ENCODE assay signal across 14 cellular contexts in genomic region chr4:175946472-175947116, GRCh38.
DNase-seq lines count a peak whose midpoint lies in the region; TF ChIP-seq lines count a peak whose summit lies in the region.
"Had no signal": no experiment of that assay in that cellular context is flagged by ENCODE, and none has a peak within 500 bp of the region (broad histone marks: within the 10 kb centered on the region; RNA-seq: fewer than 3 reads in every experiment).

No MANE protein-coding gene starts in this region.

- peak overlapping the region; percentile 24; the same call in 1 of the 2 replicates for H3K27ac ChIP-seq in DOHH2 (ENCODE audit: low read depth, low read length)

- no peaks in the 10 kb centered on the region for H3K27me3 ChIP-seq in DOHH2 (ENCODE audit: control insufficient read depth, low read length)
- H3K27me3 ChIP-seq: heart left ventricle had no signal

- H3K27me3 Mint-ChIP-seq in HFFc6 (ENCODE audit: insufficient read depth): peaks cover 3% of the 10 kb centered on the region
- peaks cover 4% of the 10 kb centered on the region for H3K27me3 Mint-ChIP-seq in activated T-helper 2 cell treated with anti-CD3 and anti-CD28 coated beads, Interferon-gamma antibody, Interleukin-2, Interleukin-4, amounts not matched to agents 10 μg/mL and 5 μg/mL and 100 μg/mL, durations not matched to agents 14 hours and 24 hours and 36 hours (ENCODE audit: low read depth)

- H3K36me3 Mint-ChIP-seq in HFFc6 (ENCODE audit: low read depth): no peaks in the 10 kb centered on the region
- H3K36me3 Mint-ChIP-seq in activated T-helper 2 cell treated with anti-CD3 and anti-CD28 coated beads, Interferon-gamma antibody, Interleukin-2, Interleukin-4, amounts not matched to agents 10 μg/mL and 5 μg/mL and 100 μg/mL, durations not matched to agents 14 hours and 24 hours and 36 hours (ENCODE audit: low read depth): no peaks in the 10 kb centered on the region
- H3K36me3 Mint-ChIP-seq: activated CD4-positive, alpha-beta memory T cell treated with anti-CD3 and anti-CD28 coated beads for 36 hours; activated naive CD4-positive, alpha-beta T cell treated with anti-CD3 and anti-CD28 coated beads, Interleukin-2, amount 50 U/mL, for 72 hours had no signal

- no peaks in the 10 kb centered on the region for H3K9me2 ChIP-seq in DOHH2 (replicated peaks; ENCODE audit: control insufficient read depth, low read length)

- peaks cover 2% of the 10 kb centered on the region; the same call in 1 of the 2 replicates for H3F3A ChIP-seq in DOHH2 (ENCODE audit: control insufficient read depth, insufficient read depth)

- DNase-seq in HFFc6 (no peak), myocyte (ENCODE audit: low read depth) (peak; percentile 92), NCI-H187 (lab: John Stamatoyannopoulos, UW) (no peak), DMS79 treated with DMSO at 0.1 percent for 48 hours (lab: John Stamatoyannopoulos, UW) (no peak), DMS79 (lab: John Stamatoyannopoulos, UW) (no peak)
- no peak for DNase-seq in activated T-helper 2 cell treated with anti-CD3 and anti-CD28 coated beads, Interferon-gamma antibody, Interleukin-2, Interleukin-4, amounts not matched to agents 10 μg/mL and 5 μg/mL and 100 μg/mL, durations not matched to agents 14 hours and 24 hours and 36 hours (ENCODE audit: low spot score)
- DNase-seq in NK-92 treated with Interleukin-12 subunit alpha and Interleukin-12 subunit beta, amount 100 ng/mL, for 24 hours (lab: John Stamatoyannopoulos, UW): no peak
- DNase-seq: activated CD4-positive, alpha-beta memory T cell treated with anti-CD3 and anti-CD28 coated beads for 36 hours; Calu3; heart left ventricle; stimulated activated CD4-positive, alpha-beta T cell treated with anti-CD3 and anti-CD28 coated beads, Interleukin-4, amount 100 ng/mL, for 1 hour had no signal

- intact Hi-C loops in activated T-helper 2 cell treated with anti-CD3 and anti-CD28 coated beads, Interferon-gamma antibody, Interleukin-2, Interleukin-4, amounts not matched to agents 10 μg/mL and 5 μg/mL and 100 μg/mL, durations not matched to agents 14 hours and 24 hours and 36 hours (cut with micrococcal nuclease): loop anchor here (1.0 kb wide), 1 partner anchor 395 kb away; no protein-coding TSS in a partner anchor

- H3K4me3 Mint-ChIP-seq in HFFc6: peak overlapping the region; percentile 44; the same call in 1 of the 2 replicates
- H3K4me3 Mint-ChIP-seq in activated T-helper 2 cell treated with anti-CD3 and anti-CD28 coated beads, Interferon-gamma antibody, Interleukin-2, Interleukin-4, amounts not matched to agents 10 μg/mL and 5 μg/mL and 100 μg/mL, durations not matched to agents 14 hours and 24 hours and 36 hours (ENCODE audit: low read depth): peak overlapping the region; percentile 2
- H3K4me3 Mint-ChIP-seq: activated CD4-positive, alpha-beta memory T cell treated with anti-CD3 and anti-CD28 coated beads for 36 hours had no signal

- H3K9me3 Mint-ChIP-seq in HFFc6: no peaks in the 10 kb centered on the region
- H3K9me3 Mint-ChIP-seq in activated T-helper 2 cell treated with anti-CD3 and anti-CD28 coated beads, Interferon-gamma antibody, Interleukin-2, Interleukin-4, amounts not matched to agents 10 μg/mL and 5 μg/mL and 100 μg/mL, durations not matched to agents 14 hours and 24 hours and 36 hours: no peaks in the 10 kb centered on the region
- H3K9me3 Mint-ChIP-seq: activated CD4-positive, alpha-beta memory T cell treated with anti-CD3 and anti-CD28 coated beads for 36 hours; activated naive CD4-positive, alpha-beta T cell treated with anti-CD3 and anti-CD28 coated beads, Interleukin-2, amount 50 U/mL, for 72 hours had no signal

- peak overlapping the region; percentile 47 for H3K4me3 ChIP-seq in DOHH2 (ENCODE audit: low read length)
- H3K4me3 ChIP-seq: lung had no signal

- H3K4me2 ChIP-seq in DOHH2 (ENCODE audit: low read length): peak overlapping the region; percentile 60

- no peaks in the 10 kb centered on the region for H3K79me2 ChIP-seq in DOHH2 (ENCODE audit: control insufficient read depth, low read length)

- no peak overlapping the region for H3K27ac Mint-ChIP-seq in HFFc6
- no peak overlapping the region for H3K27ac Mint-ChIP-seq in activated T-helper 2 cell treated with anti-CD3 and anti-CD28 coated beads, Interferon-gamma antibody, Interleukin-2, Interleukin-4, amounts not matched to agents 10 μg/mL and 5 μg/mL and 100 μg/mL, durations not matched to agents 14 hours and 24 hours and 36 hours
- H3K27ac Mint-ChIP-seq: activated CD4-positive, alpha-beta memory T cell treated with anti-CD3 and anti-CD28 coated beads for 36 hours had no signal

- no peaks in the 10 kb centered on the region for H3K36me3 ChIP-seq in DOHH2 (ENCODE audit: control insufficient read depth, low read length)
- H3K36me3 ChIP-seq: heart left ventricle had no signal

- H4K20me1 ChIP-seq in DOHH2 (ENCODE audit: control insufficient read depth, insufficient read depth, low read depth, low read length): no peaks in the 10 kb centered on the region

- no peaks in the 10 kb centered on the region for H3K9me3 ChIP-seq in DOHH2 (ENCODE audit: control insufficient read depth, insufficient read depth, low read length)
- H3K9me3 ChIP-seq: heart left ventricle had no signal

- peaks cover 10% of the 10 kb centered on the region for H3K4me1 ChIP-seq in DOHH2 (ENCODE audit: control insufficient read depth, low read length)

- peaks cover 5% of the 10 kb centered on the region; the same call in 1 of the 2 replicates for H3K4me1 Mint-ChIP-seq in HFFc6 (ENCODE audit: low read depth)
- peaks cover 6% of the 10 kb centered on the region for H3K4me1 Mint-ChIP-seq in activated T-helper 2 cell treated with anti-CD3 and anti-CD28 coated beads, Interferon-gamma antibody, Interleukin-2, Interleukin-4, amounts not matched to agents 10 μg/mL and 5 μg/mL and 100 μg/mL, durations not matched to agents 14 hours and 24 hours and 36 hours (ENCODE audit: low read depth)

- TF ChIP-seq CTCF in DOHH2 (IDR thresholded peaks at IDR 0.05; ENCODE audit: low read depth, low read length, poor library complexity, severe bottlenecking): no peak
- no peak for TF ChIP-seq CTCF in HFFc6 (IDR thresholded peaks at IDR 0.05)
